ENCODE assay signal across 8 cellular contexts in genomic region chr16:21820028-21820907, GRCh38. TPM values are rescaled to one million over a fixed set of nuclear protein-coding genes. Genes with fewer than 3 reads are reported as not detected.
DNase-seq lines count a peak whose midpoint lies in the region; ATAC-seq, FAIRE-seq and TF ChIP-seq lines count a peak whose summit lies in the region.
"Not testable (repeated sequence)": the region's sequence is repeated elsewhere in the genome, so short reads cannot be mapped to it uniquely, and the experiment has no call there.

No MANE protein-coding gene starts in this region.

- BruUV-seq in HepG2 (replicated peaks; lab: Mats Ljungman, UMichigan) = not testable (repeated sequence)

- H3K27ac Mint-ChIP-seq in dendritic cell treated with granulocyte-macrophage colony-stimulating factor and Interleukin-4, amounts not matched to agents 40 ng/mL and 50 ng/mL, for 4 days = peak overlapping the region; percentile 95

- peaks cover 20% of the 10 kb centered on the region for H3K4me1 Mint-ChIP-seq in dendritic cell treated with granulocyte-macrophage colony-stimulating factor and Interleukin-4, amounts not matched to agents 40 ng/mL and 50 ng/mL, for 4 days (ENCODE audit: low read depth)

- FAIRE-seq in HepG2 (lab: Jason Lieb, UNC) = not testable (repeated sequence)

- POLR2A ChIA-PET in HepG2 (lab: Yijun Ruan, JAX) = not testable (repeated sequence)

- H3K36me3 Mint-ChIP-seq in dendritic cell treated with granulocyte-macrophage colony-stimulating factor and Interleukin-4, amounts not matched to agents 40 ng/mL and 50 ng/mL, for 4 days (ENCODE audit: low read depth) = peaks cover 30% of the 10 kb centered on the region

- H3K9me3 Mint-ChIP-seq in dendritic cell treated with granulocyte-macrophage colony-stimulating factor and Interleukin-4, amounts not matched to agents 40 ng/mL and 50 ng/mL, for 4 days = not testable (repeated sequence)

- 81% methylated on average over 55 of the region's 55 CpGs for WGBS in HepG2 (ENCODE audit: low lambda C conversion rate)

- not testable (repeated sequence) for TF ChIP-seq CTCF in HepG2 (CRISPR knock-in tag; IDR thresholded peaks at IDR 0.05)

- not testable (repeated sequence) for H3K9me3 ChIP-seq in HepG2 (ENCODE audit: low read length)

- H4K20me1 ChIP-seq in HepG2 (ENCODE audit: insufficient read depth, low read length) = not testable (repeated sequence)

- peak; percentile 88 for TF ChIP-seq POLR2A in GM19193 (IDR thresholded peaks at IDR 0.05; ENCODE audit: extremely low read depth, insufficient read depth, insufficient read length)
- not testable (repeated sequence) for TF ChIP-seq POLR2A in HepG2 (IDR thresholded peaks at IDR 0.05; ENCODE audit: insufficient read depth in 1 of 2, low read depth in 2 of 2, low read length in 2 of 2)

- not testable (repeated sequence) for H3K27ac ChIP-seq in HepG2 (ENCODE audit: extremely low read length, insufficient read depth, low read length)

- H3K79me2 ChIP-seq in HepG2 (ENCODE audit: insufficient read depth, low read length) = not testable (repeated sequence)

- in situ Hi-C loops in HepG2 (cut with HindIII; ENCODE audit: extremely low pct_ligation_motif_present, low pct_unique_long_range_greater_than_20kb) = loop anchor here (10.0 to 25.0 kb wide), 2 partner anchors 125 to 267 kb away; partner anchors contain the start of gene VWA3A

- DNase-seq in Ammon's horn (ENCODE audit: low spot score) = peak; percentile 54
- peak; percentile 87 for DNase-seq in NCI-H510A (lab: John Stamatoyannopoulos, UW)
- peak; percentile 62 for DNase-seq in activated CD4-positive, alpha-beta T cell treated with anti-CD3 and anti-CD28 coated beads, Interleukin-2, amount 50 U/mL, for 1 hour
- not testable (repeated sequence) for DNase-seq in HepG2 (ENCODE audit: low spot score)
- peak; percentile 20 to 37 for DNase-seq in stimulated activated CD4-positive, alpha-beta T cell treated with anti-CD3 and anti-CD28 coated beads, Interleukin-1b, Interleukin-23, amount 100 ng/mL, for 1 hour (ENCODE audit: low read depth in 2 of 2)

- H3K27me3 Mint-ChIP-seq in dendritic cell treated with granulocyte-macrophage colony-stimulating factor and Interleukin-4, amounts not matched to agents 40 ng/mL and 50 ng/mL, for 4 days = not testable (repeated sequence)

- TF ChIP-seq EP300 in HepG2 (IDR thresholded peaks at IDR 0.05; ENCODE audit: low read depth in 2 of 2, low read length in 2 of 2); HepG2 (CRISPR knock-in tag; IDR thresholded peaks at IDR 0.05; ENCODE audit: borderline replicate concordance): not testable (repeated sequence)

- peak overlapping the region; percentile 85 for H3K4me3 Mint-ChIP-seq in dendritic cell treated with granulocyte-macrophage colony-stimulating factor and Interleukin-4, amounts not matched to agents 40 ng/mL and 50 ng/mL, for 4 days

- not testable (repeated sequence) for TF ChIP-seq RAD21 in HepG2 (CRISPR knock-in tag; IDR thresholded peaks at IDR 0.05)

- intact Hi-C loops in dendritic cell treated with granulocyte-macrophage colony-stimulating factor and Interleukin-4, amounts not matched to agents 40 ng/mL and 50 ng/mL, for 4 days (cut with micrococcal nuclease); HepG2 (cut with micrococcal nuclease; ENCODE audit: unreplicated experiment): not testable (repeated sequence)

- CTCF ChIA-PET in HepG2 (lab: Yijun Ruan, JAX; ENCODE audit: low intra/inter-chr PET ratio, low total read pairs) = not testable (repeated sequence)

- peak; percentile 97 for ATAC-seq in HG03432 (IDR thresholded peaks at IDR 0.05; ENCODE audit: unreplicated experiment)
- peak; percentile 69 for ATAC-seq in HepG2

- not testable (repeated sequence) for H3K9ac ChIP-seq in HepG2 (ENCODE audit: insufficient read depth, low read depth, low read length)

- not testable (repeated sequence) for H3K36me3 ChIP-seq in HepG2 (replicated peaks in 1 of 2; ENCODE audit: control insufficient read depth in 1 of 2, insufficient read depth in 2 of 2, low read length in 2 of 2)

- not testable (repeated sequence) for H3K4me3 ChIP-seq in HepG2 (replicated peaks in 1 of 3; ENCODE audit: insufficient read depth in 1 of 3, low read depth in 2 of 3, low read length in 3 of 3)

- not testable (repeated sequence) for H3K4me1 ChIP-seq in HepG2 (ENCODE audit: insufficient read depth, low read length)

- H3K27me3 ChIP-seq in HepG2 (ENCODE audit: control insufficient read depth in 1 of 2, insufficient read depth in 2 of 2, low read length in 2 of 2) = not testable (repeated sequence)

- H3K4me2 ChIP-seq in HepG2 (ENCODE audit: low read depth, low read length) = not testable (repeated sequence)

- H2AFZ ChIP-seq in HepG2 (ENCODE audit: low read length) = not testable (repeated sequence)

RNA-seq across cellular contexts. Expression of gene NPIPB4, which starts 37.3 kb away (rescaled TPM):
- 18.8 and 33.9 TPM in 2 replicates for total RNA-seq in HepG2 (2016; rRNA removed; fragmentation: Illumina TruSeq; extraction: Trizol)
- 24.9 and 28.1 TPM in 2 replicates for total RNA-seq in HepG2 (2016; cell fraction: cytosol; rRNA removed; fragmentation: Illumina TruSeq; extraction: Trizol; ENCODE audit: low read depth)
- total RNA-seq in HepG2 (2016; cell fraction: insoluble cytoplasmic fraction; rRNA removed; fragmentation: Illumina TruSeq; extraction: Trizol) = 16.7 and 36.5 TPM in 2 replicates
- total RNA-seq in HepG2 (2016; cell fraction: membrane; rRNA removed; fragmentation: Illumina TruSeq; extraction: Trizol) = 24.3 and 31.1 TPM in 2 replicates
- total RNA-seq in HepG2 (2016; cell fraction: nucleus; rRNA removed; fragmentation: Illumina TruSeq; extraction: Trizol) = 105 and 121 TPM in 2 replicates
- polyA plus RNA-seq in HepG2 (2011; rRNA removed) = 33.2 and 41.0 TPM in 2 replicates
- 8.2 and 13.4 TPM in 2 replicates for polyA plus RNA-seq in HepG2 (2011; cell fraction: cytosol; rRNA removed)
- polyA plus RNA-seq in HepG2 (2011; cell fraction: nucleus; rRNA removed) = 43.7 and 77.6 TPM in 2 replicates
- polyA plus RNA-seq in HepG2 (2012) = 58.6 and 76.6 TPM in 2 replicates
- 1.1 and 1.7 TPM in 2 replicates for polyA plus RNA-seq in HepG2 (2016; cell fraction: cytosol; fragmentation: Illumina TruSeq; extraction: Trizol; ENCODE audit: low read depth)
- polyA plus RNA-seq in HepG2 (2016; cell fraction: insoluble cytoplasmic fraction; fragmentation: Illumina TruSeq; extraction: Trizol; ENCODE audit: low read depth) = 17.2 and 23.3 TPM in 2 replicates
- 6.5 and 6.6 TPM in 2 replicates for polyA plus RNA-seq in HepG2 (2016; cell fraction: membrane; fragmentation: Illumina TruSeq; extraction: Trizol; ENCODE audit: low read depth)
- polyA plus RNA-seq in HepG2 (2016; cell fraction: nucleus; fragmentation: Illumina TruSeq; extraction: Trizol; ENCODE audit: insufficient read depth, low read depth) = 481 and 635 TPM in 2 replicates
- 97.3 and 102 TPM in 2 replicates for polyA minus RNA-seq in HepG2 (2011; rRNA and poly(A)+ RNA removed; ENCODE audit: low replicate concordance)
- 14.7 and 19.8 TPM in 2 replicates for polyA minus RNA-seq in HepG2 (2011; cell fraction: cytosol; rRNA and poly(A)+ RNA removed)
- 211 and 225 TPM in 2 replicates for polyA minus RNA-seq in HepG2 (2011; cell fraction: nucleus; rRNA and poly(A)+ RNA removed)
